ENCODE assay signal across 8 cellular contexts in genomic region chr12:1662761-1663439, GRCh38. TPM values are rescaled to one million over a fixed set of nuclear protein-coding genes. Genes with fewer than 3 reads are reported as not detected.
A peak's percentile ranks its signal among the peaks of the same experiment; 100 is the strongest.
DNase-seq lines count a peak whose midpoint lies in the region; ATAC-seq and TF ChIP-seq lines count a peak whose summit lies in the region.

No MANE protein-coding gene starts in this region.

- intact Hi-C loops in Right ventricle myocardium superior (cut with DNase I): no loop called here
- intact Hi-C loops in activated naive CD4-positive, alpha-beta T cell treated with anti-CD3 and anti-CD28 coated beads for 36 hours (cut with micrococcal nuclease): loop anchor here (1.0 kb wide), 1 partner anchor 27 kb away; no protein-coding TSS in a partner anchor

- no peaks in the 10 kb centered on the region for H3K27me3 Mint-ChIP-seq in activated naive CD4-positive, alpha-beta T cell treated with anti-CD3 and anti-CD28 coated beads for 36 hours (ENCODE audit: low read depth)

- CTCF ChIA-PET in activated naive CD4-positive, alpha-beta T cell treated with anti-CD3 and anti-CD28 coated beads for 36 hours (lab: Charles Lee): interaction anchor here (2.6 kb wide), 1 partner anchor 10 kb away, joined by 14 read pairs; no protein-coding TSS in a partner anchor

- H3K27ac Mint-ChIP-seq in activated naive CD4-positive, alpha-beta T cell treated with anti-CD3 and anti-CD28 coated beads for 36 hours: peak overlapping the region; percentile 75

- peak overlapping the region; percentile 53 for H3K4me2 ChIP-seq in skeletal muscle satellite cell (ENCODE audit: low read length)

- H3K4me3 Mint-ChIP-seq in activated naive CD4-positive, alpha-beta T cell treated with anti-CD3 and anti-CD28 coated beads for 36 hours: peak overlapping the region; percentile 70

- TF ChIP-seq CTCF in cardiac muscle cell (IDR thresholded peaks at IDR 0.05; ENCODE audit: low read depth, low read length) (peak; percentile 58), right atrium auricular region (IDR thresholded peaks at IDR 0.05) (peak in 1 of 2 donors; percentile 41)

- no peaks in the 10 kb centered on the region for H3K9me3 Mint-ChIP-seq in activated naive CD4-positive, alpha-beta T cell treated with anti-CD3 and anti-CD28 coated beads for 36 hours

- DNase-seq in cardiac muscle cell (ENCODE audit: low read depth in 1 of 2, low spot score in 1 of 2) (peak; percentile 51 to 65), Right ventricle myocardium superior (no peak), right atrium auricular region (ENCODE audit: low spot score) (no peak), putamen (ENCODE audit: low spot score) (no peak)
- DNase-seq in activated naive CD4-positive, alpha-beta T cell treated with anti-CD3 and anti-CD28 coated beads for 36 hours: no peak

- peaks cover 1% of the 10 kb centered on the region for H3K36me3 Mint-ChIP-seq in activated naive CD4-positive, alpha-beta T cell treated with anti-CD3 and anti-CD28 coated beads for 36 hours (ENCODE audit: low read depth)

- H3K27ac ChIP-seq in cardiac muscle cell (no peak overlapping the region), right atrium auricular region (peak overlapping the region; percentile 56 to 76)

- H3K27me3 ChIP-seq in cardiac muscle cell: peaks cover 9% of the 10 kb centered on the region
- no peaks in the 10 kb centered on the region for H3K27me3 ChIP-seq in right atrium auricular region
- no peaks in the 10 kb centered on the region for H3K27me3 ChIP-seq in skeletal muscle satellite cell (ENCODE audit: control insufficient read depth, insufficient read depth, low read length)

- ATAC-seq in Right ventricle myocardium superior (ENCODE audit: poor library complexity) (no peak), GM18498 (IDR thresholded peaks at IDR 0.05; ENCODE audit: unreplicated experiment) (no peak), GM21619 (IDR thresholded peaks at IDR 0.05; ENCODE audit: unreplicated experiment) (no peak)

- H3K36me3 ChIP-seq in cardiac muscle cell (no peaks in the 10 kb centered on the region), right atrium auricular region (no peaks in the 10 kb centered on the region), skeletal muscle satellite cell (ENCODE audit: insufficient read depth, low read length) (no peaks in the 10 kb centered on the region)

- H3K9me3 ChIP-seq in cardiac muscle cell (ENCODE audit: low read depth) (no peaks in the 10 kb centered on the region), right atrium auricular region (no peaks in the 10 kb centered on the region), skeletal muscle satellite cell (replicated peaks; ENCODE audit: low read length) (no peaks in the 10 kb centered on the region)

- no peak overlapping the region for H3K9ac ChIP-seq in skeletal muscle satellite cell (ENCODE audit: low read depth, low read length)

- H3K4me3 ChIP-seq in cardiac muscle cell: peak overlapping the region; percentile 16
- H3K4me3 ChIP-seq in right atrium auricular region: peak overlapping the region in 1 of 2 donors; percentile 36
- no peak overlapping the region for H3K4me3 ChIP-seq in skeletal muscle satellite cell (ENCODE audit: low read length)

- H3K4me1 ChIP-seq in cardiac muscle cell (ENCODE audit: low read depth): peaks cover 9% of the 10 kb centered on the region
- H3K4me1 ChIP-seq in right atrium auricular region: peaks cover 0 to 41% of the 10 kb centered on the region in 2 donors
- no peaks in the 10 kb centered on the region for H3K4me1 ChIP-seq in skeletal muscle satellite cell (ENCODE audit: control insufficient read depth, insufficient read depth, low read length)

- peaks cover 37% of the 10 kb centered on the region for H3K4me1 Mint-ChIP-seq in activated naive CD4-positive, alpha-beta T cell treated with anti-CD3 and anti-CD28 coated beads for 36 hours (ENCODE audit: low read depth)

RNA-seq across cellular contexts. Expression of gene ADIPOR2, which starts 28.0 kb away (rescaled TPM):
- total RNA-seq in cardiac muscle cell: 25.0 and 25.7 TPM in 2 replicates
- polyA plus RNA-seq in cardiac muscle cell: 5.8 and 7.1 TPM in 2 replicates
- total RNA-seq in Right ventricle myocardium superior: 30.8 TPM
- 10 to 100 TPM; 31.1 to 34.8 TPM for total RNA-seq in activated naive CD4-positive, alpha-beta T cell treated with anti-CD3 and anti-CD28 coated beads for 36 hours
- total RNA-seq in right atrium auricular region: 10 to 100 TPM; 19.7 to 23.3 TPM
- 21.8 and 23.1 TPM in 2 replicates for total RNA-seq in skeletal muscle satellite cell (2012; rRNA removed)

RNA-seq across cellular contexts. Expression of gene WNT5B, which starts 33.9 kb away (rescaled TPM):
- total RNA-seq in cardiac muscle cell: 152 and 206 TPM in 2 replicates
- polyA plus RNA-seq in cardiac muscle cell: 170 and 240 TPM in 2 replicates
- 3.2 TPM for total RNA-seq in Right ventricle myocardium superior
- not detected for total RNA-seq in activated naive CD4-positive, alpha-beta T cell treated with anti-CD3 and anti-CD28 coated beads for 36 hours
- 1 to 10 TPM; 1.5 to 3.0 TPM for total RNA-seq in right atrium auricular region
- 113 and 130 TPM in 2 replicates for total RNA-seq in skeletal muscle satellite cell (2012; rRNA removed)

Comparison
In these comparisons a context has a peak if more than half of its experiments do, and no peak if none do; other contexts are left out.
1. DNase-seq: peak in cardiac muscle cell (2 of 2); none in Right ventricle myocardium superior (single experiment), activated naive CD4-positive, alpha-beta T cell treated with anti-CD3 and anti-CD28 coated beads for 36 hours (single experiment), right atrium auricular region (single experiment) and putamen (single experiment).
2. RNA of gene WNT5B, which starts 33.9 kb away (total RNA-seq): 152 to 206 TPM in cardiac muscle cell; 3.2 TPM in Right ventricle myocardium superior (single experiment), 1.5 to 3.0 TPM in right atrium auricular region and not detected in activated naive CD4-positive, alpha-beta T cell treated with anti-CD3 and anti-CD28 coated beads for 36 hours; every median in the first group is over 10 times any median in the second.